In the genomic region with DNA sequence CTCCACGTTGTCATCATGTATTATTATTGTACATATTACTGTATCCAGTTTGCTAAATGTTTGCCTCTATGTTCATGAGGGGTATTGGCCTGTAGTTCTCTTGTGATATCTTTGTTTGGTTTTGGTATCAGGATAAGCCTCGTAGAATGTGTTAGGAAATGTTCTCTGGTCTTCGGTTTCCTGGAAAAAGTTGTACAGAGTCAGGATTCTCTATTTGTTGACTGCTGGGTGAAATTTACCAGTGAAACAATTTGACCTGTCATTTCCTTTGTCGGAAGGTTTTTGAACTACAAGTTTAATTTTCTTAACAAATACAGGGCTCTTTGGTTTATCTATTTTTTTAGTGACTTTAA, we compare ENCODE assay signal across 1 cellular context.
TF ChIP-seq lines count a peak whose summit lies in the region.

No MANE protein-coding gene starts in this region.

TF ChIP-seq in SK-N-SH, 30 proteins besides CTCF, POLR2A, EP300 and RAD21:
- no peak for TF ChIP-seq MXI1 (IDR thresholded peaks at IDR 0.05; ENCODE audit: low read depth, low read length)
- TF ChIP-seq, protein P1, sequence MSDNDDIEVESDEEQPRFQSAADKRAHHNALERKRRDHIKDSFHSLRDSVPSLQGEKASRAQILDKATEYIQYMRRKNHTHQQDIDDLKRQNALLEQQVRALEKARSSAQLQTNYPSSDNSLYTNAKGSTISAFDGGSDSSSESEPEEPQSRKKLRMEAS (IDR thresholded peaks at IDR 0.05; ENCODE audit: low read depth), result no peak
- TF ChIP-seq, protein P2, sequence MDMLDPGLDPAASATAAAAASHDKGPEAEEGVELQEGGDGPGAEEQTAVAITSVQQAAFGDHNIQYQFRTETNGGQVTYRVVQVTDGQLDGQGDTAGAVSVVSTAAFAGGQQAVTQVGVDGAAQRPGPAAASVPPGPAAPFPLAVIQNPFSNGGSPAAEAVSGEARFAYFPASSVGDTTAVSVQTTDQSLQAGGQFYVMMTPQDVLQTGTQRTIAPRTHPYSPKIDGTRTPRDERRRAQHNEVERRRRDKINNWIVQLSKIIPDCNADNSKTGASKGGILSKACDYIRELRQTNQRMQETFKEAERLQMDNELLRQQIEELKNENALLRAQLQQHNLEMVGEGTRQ (IDR thresholded peaks at IDR 0.05; ENCODE audit: borderline replicate concordance, low read depth, low read length), result no peak
- no peak for TF ChIP-seq NRF1 (IDR thresholded peaks at IDR 0.05; ENCODE audit: low read depth, low read length)
- TF ChIP-seq SMC3 (IDR thresholded peaks at IDR 0.05; ENCODE audit: low read depth, low read length), result no peak
- TF ChIP-seq, protein P3, sequence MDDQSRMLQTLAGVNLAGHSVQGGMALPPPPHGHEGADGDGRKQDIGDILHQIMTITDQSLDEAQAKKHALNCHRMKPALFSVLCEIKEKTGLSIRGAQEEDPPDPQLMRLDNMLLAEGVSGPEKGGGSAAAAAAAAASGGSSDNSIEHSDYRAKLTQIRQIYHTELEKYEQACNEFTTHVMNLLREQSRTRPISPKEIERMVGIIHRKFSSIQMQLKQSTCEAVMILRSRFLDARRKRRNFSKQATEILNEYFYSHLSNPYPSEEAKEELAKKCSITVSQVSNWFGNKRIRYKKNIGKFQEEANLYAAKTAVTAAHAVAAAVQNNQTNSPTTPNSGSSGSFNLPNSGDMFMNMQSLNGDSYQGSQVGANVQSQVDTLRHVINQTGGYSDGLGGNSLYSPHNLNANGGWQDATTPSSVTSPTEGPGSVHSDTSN (IDR thresholded peaks at IDR 0.05), result no peak
